ENCODE assay signal across 9 cellular contexts in genomic region chr19:35963514-35963913, GRCh38. TPM values are rescaled to one million over a fixed set of nuclear protein-coding genes. Genes with fewer than 3 reads are reported as not detected.
DNase-seq lines count a peak whose midpoint lies in the region; ATAC-seq and TF ChIP-seq lines count a peak whose summit lies in the region.
"Had no signal": no experiment of that assay in that cellular context is flagged by ENCODE, and none has a peak within 500 bp of the region (broad histone marks: within the 10 kb centered on the region; RNA-seq: fewer than 3 reads in every experiment).

No MANE protein-coding gene starts in this region.

- no peaks in the 10 kb centered on the region for H3K9me2 ChIP-seq in MM.1S (replicated peaks; ENCODE audit: insufficient read depth, low read length)

- no peak for TF ChIP-seq CTCF in MM.1S (IDR thresholded peaks at IDR 0.05; ENCODE audit: low read length)

- H3K4me1 ChIP-seq in MM.1S (ENCODE audit: low read length): no peaks in the 10 kb centered on the region
- H3K4me1 ChIP-seq: BLaER1 had no signal

- no peaks in the 10 kb centered on the region for H3K36me3 ChIP-seq in MM.1S (replicated peaks; ENCODE audit: insufficient read depth, low read length)
- H3K36me3 ChIP-seq: BLaER1 had no signal

- intact Hi-C loops in activated CD4-positive, alpha-beta memory T cell treated with anti-CD3 and anti-CD28 coated beads for 36 hours (cut with micrococcal nuclease): no loop called here

- H3F3A ChIP-seq in MM.1S (ENCODE audit: insufficient read depth, low read length): no peaks in the 10 kb centered on the region

- no peaks in the 10 kb centered on the region for H3K36me3 Mint-ChIP-seq in activated T-cell treated with anti-CD3 and anti-CD28 coated beads, Interleukin-2, amount 50 U/mL, for 4 hours (ENCODE audit: insufficient read depth)
- no peaks in the 10 kb centered on the region for H3K36me3 Mint-ChIP-seq in activated CD4-positive, alpha-beta memory T cell treated with anti-CD3 and anti-CD28 coated beads for 36 hours

- no peak overlapping the region for H3K9ac ChIP-seq in MM.1S (ENCODE audit: low read length)
- H3K9ac ChIP-seq: BLaER1 had no signal

- no peaks in the 10 kb centered on the region for H4K20me1 ChIP-seq in MM.1S (ENCODE audit: insufficient read depth, low read length)
- H4K20me1 ChIP-seq: BLaER1 had no signal

- no peak overlapping the region for H3K4me2 ChIP-seq in MM.1S (ENCODE audit: low read depth, low read length)
- H3K4me2 ChIP-seq: BLaER1 had no signal

- POLR2A ChIA-PET in activated CD4-positive, alpha-beta memory T cell treated with anti-CD3 and anti-CD28 coated beads for 36 hours (lab: Charles Lee): no interaction called here

- peak; percentile 53 to 61 for DNase-seq in activated T-cell treated with anti-CD3 and anti-CD28 coated beads, Interleukin-2, amount 50 U/mL, for 48 hours
- DNase-seq in activated T-cell treated with anti-CD3 and anti-CD28 coated beads, Interleukin-2, amount 50 U/mL, for 4 hours: no peak
- peak; percentile 63 for DNase-seq in activated CD4-positive, alpha-beta memory T cell treated with anti-CD3 and anti-CD28 coated beads for 36 hours
- DNase-seq in hepatic stellate cell (ENCODE audit: low spot score) (peak; percentile 56), Ammon's horn (ENCODE audit: low spot score) (no peak), MM.1S (no peak)
- DNase-seq in stimulated activated CD8-positive, alpha-beta memory T cell treated with anti-CD3 and anti-CD28 coated beads, Interleukin-2, amount 100 ng/mL, for 48 hours (ENCODE audit: low read depth in 2 of 2): peak; percentile 20 to 33

- no peaks in the 10 kb centered on the region for H3K79me2 ChIP-seq in MM.1S (ENCODE audit: low read length)

- peaks cover 16% of the 10 kb centered on the region for H3K4me1 Mint-ChIP-seq in activated T-cell treated with anti-CD3 and anti-CD28 coated beads, Interleukin-2, amount 50 U/mL, for 4 hours (ENCODE audit: low read depth)
- H3K4me1 Mint-ChIP-seq in activated CD4-positive, alpha-beta memory T cell treated with anti-CD3 and anti-CD28 coated beads for 36 hours (ENCODE audit: low read depth): peaks cover 12% of the 10 kb centered on the region

- H3K27me3 Mint-ChIP-seq in activated T-cell treated with anti-CD3 and anti-CD28 coated beads, Interleukin-2, amount 50 U/mL, for 4 hours (ENCODE audit: low read depth): no peaks in the 10 kb centered on the region
- H3K27me3 Mint-ChIP-seq in activated CD4-positive, alpha-beta memory T cell treated with anti-CD3 and anti-CD28 coated beads for 36 hours: peaks cover 3% of the 10 kb centered on the region

- no peak overlapping the region for H3K4me3 Mint-ChIP-seq in activated T-cell treated with anti-CD3 and anti-CD28 coated beads, Interleukin-2, amount 50 U/mL, for 4 hours
- no peak overlapping the region for H3K4me3 Mint-ChIP-seq in activated CD4-positive, alpha-beta memory T cell treated with anti-CD3 and anti-CD28 coated beads for 36 hours

- CTCF ChIA-PET in activated CD4-positive, alpha-beta memory T cell treated with anti-CD3 and anti-CD28 coated beads for 36 hours (lab: Charles Lee): interaction anchor here (1.3 kb wide), 1 partner anchor 14 kb away, joined by 3 read pairs; no protein-coding TSS in a partner anchor

- no peaks in the 10 kb centered on the region for H3K9me3 Mint-ChIP-seq in activated T-cell treated with anti-CD3 and anti-CD28 coated beads, Interleukin-2, amount 50 U/mL, for 4 hours
- no peaks in the 10 kb centered on the region for H3K9me3 Mint-ChIP-seq in activated CD4-positive, alpha-beta memory T cell treated with anti-CD3 and anti-CD28 coated beads for 36 hours

- no peak overlapping the region for H3K27ac ChIP-seq in MM.1S (ENCODE audit: low read length)
- H3K27ac ChIP-seq: BLaER1 had no signal

- no peak overlapping the region for H3K27ac Mint-ChIP-seq in activated CD4-positive, alpha-beta memory T cell treated with anti-CD3 and anti-CD28 coated beads for 36 hours

- H3K9me3 ChIP-seq in MM.1S (replicated peaks; ENCODE audit: insufficient read depth, low read length): no peaks in the 10 kb centered on the region
- H3K9me3 ChIP-seq: BLaER1 had no signal

- peaks cover 62% of the 10 kb centered on the region for H3K27me3 ChIP-seq in MM.1S (replicated peaks; ENCODE audit: insufficient read depth, low read length)
- H3K27me3 ChIP-seq: BLaER1 had no signal

- ATAC-seq in activated T-cell treated with anti-CD3 and anti-CD28 coated beads, Interleukin-2, amount 50 U/mL, for 4 hours: no peak
- no peak for ATAC-seq in GM19324 (IDR thresholded peaks at IDR 0.05; ENCODE audit: low FRiP score, unreplicated experiment)

- H2AFZ ChIP-seq in MM.1S (ENCODE audit: low read length): no peak overlapping the region

- H3K4me3 ChIP-seq in MM.1S (ENCODE audit: low read length): no peak overlapping the region
- H3K4me3 ChIP-seq: BLaER1 had no signal

RNA-seq across cellular contexts. Expression of gene LRFN3, which starts 27.3 kb away (rescaled TPM):
- total RNA-seq in activated T-cell treated with anti-CD3 and anti-CD28 coated beads, Interleukin-2, amount 50 U/mL, for 4 hours: 10 to 100 TPM; 14.1 to 15.3 (median 14.4) TPM
- 1 to 10 TPM; 8.7 to 9.1 TPM for total RNA-seq in activated CD4-positive, alpha-beta memory T cell treated with anti-CD3 and anti-CD28 coated beads for 36 hours

RNA-seq across cellular contexts. Expression of gene SDHAF1, which starts 31.5 kb away (rescaled TPM):
- total RNA-seq in activated T-cell treated with anti-CD3 and anti-CD28 coated beads, Interleukin-2, amount 50 U/mL, for 4 hours: 10 to 100 TPM; 27.3 to 29.7 (median 28.0) TPM
- 10 to 100 TPM; 15.8 to 18.9 TPM for total RNA-seq in activated CD4-positive, alpha-beta memory T cell treated with anti-CD3 and anti-CD28 coated beads for 36 hours

RNA-seq across cellular contexts. Expression of gene SYNE4, which starts 45.1 kb away (rescaled TPM):
- 1 to 10 TPM in 2 of 3 donors, under 1 TPM in 1; 0.92 to 1.4 (median 1.2) TPM for total RNA-seq in activated T-cell treated with anti-CD3 and anti-CD28 coated beads, Interleukin-2, amount 50 U/mL, for 4 hours
- 1 to 10 TPM; 2.0 to 2.9 TPM for total RNA-seq in activated CD4-positive, alpha-beta memory T cell treated with anti-CD3 and anti-CD28 coated beads for 36 hours

RNA-seq across cellular contexts. Expression of gene ALKBH6, which starts 50.5 kb away (rescaled TPM):
- 10 to 100 TPM; 33.1 to 38.2 (median 36.1) TPM for total RNA-seq in activated T-cell treated with anti-CD3 and anti-CD28 coated beads, Interleukin-2, amount 50 U/mL, for 4 hours
- 10 to 100 TPM; 40.9 to 44.7 TPM for total RNA-seq in activated CD4-positive, alpha-beta memory T cell treated with anti-CD3 and anti-CD28 coated beads for 36 hours

RNA-seq across cellular contexts. Expression of gene TYROBP, which starts 55.4 kb away (rescaled TPM):
- under 1 TPM in 2 of 3 donors, not detected in 1; 0.52 to 0.69 TPM for total RNA-seq in activated T-cell treated with anti-CD3 and anti-CD28 coated beads, Interleukin-2, amount 50 U/mL, for 4 hours
- total RNA-seq in activated CD4-positive, alpha-beta memory T cell treated with anti-CD3 and anti-CD28 coated beads for 36 hours: not detected

Comparison
In these comparisons a context has a peak if more than half of its experiments do, and no peak if none do; other contexts are left out.
1. DNase-seq: peak in activated T-cell treated with anti-CD3 and anti-CD28 coated beads, Interleukin-2, amount 50 U/mL, for 48 hours (2 of 2), activated CD4-positive, alpha-beta memory T cell treated with anti-CD3 and anti-CD28 coated beads for 36 hours (single experiment), hepatic stellate cell (single experiment) and stimulated activated CD8-positive, alpha-beta memory T cell treated with anti-CD3 and anti-CD28 coated beads, Interleukin-2, amount 100 ng/mL, for 48 hours (2 of 2); none in activated T-cell treated with anti-CD3 and anti-CD28 coated beads, Interleukin-2, amount 50 U/mL, for 4 hours (single experiment), Ammon's horn (single experiment) and MM.1S (single experiment).